14 cellular contexts compared by ENCODE assay signal in genomic region chr2:29954316-29954715, GRCh38. TPM values are rescaled to one million over a fixed set of nuclear protein-coding genes. Genes with fewer than 3 reads are reported as not detected.
A peak's percentile ranks its signal among the peaks of the same experiment; 100 is the strongest.
DNase-seq lines count a peak whose midpoint lies in the region; ATAC-seq and TF ChIP-seq lines count a peak whose summit lies in the region.
"Had no signal": no experiment of that assay in that cellular context is flagged by ENCODE, and none has a peak within 500 bp of the region (broad histone marks: within the 10 kb centered on the region; RNA-seq: fewer than 3 reads in every experiment).

No MANE protein-coding gene starts in this region.

- H3K79me2 ChIP-seq in OCI-LY3 (ENCODE audit: low read length), result no peaks in the 10 kb centered on the region

- peak overlapping the region; percentile 54 for H3K4me2 ChIP-seq in OCI-LY3 (ENCODE audit: low read length)

- no peaks in the 10 kb centered on the region for H3K9me3 Mint-ChIP-seq in activated naive CD8-positive, alpha-beta T cell treated with anti-CD3 and anti-CD28 coated beads for 36 hours
- no peaks in the 10 kb centered on the region for H3K9me3 Mint-ChIP-seq in activated naive CD8-positive, alpha-beta T cell treated with anti-CD3 and anti-CD28 coated beads, Interleukin-2, amount 50 U/mL, for 24 hours
- H3K9me3 Mint-ChIP-seq: CD4-positive, alpha-beta T cell had no signal

- no peak for DNase-seq in activated naive CD8-positive, alpha-beta T cell treated with anti-CD3 and anti-CD28 coated beads for 36 hours
- no peak for DNase-seq in activated naive CD8-positive, alpha-beta T cell treated with anti-CD3 and anti-CD28 coated beads, Interleukin-2, amount 50 U/mL, for 24 hours
- DNase-seq in medulla oblongata (ENCODE audit: extremely low spot score) (peak; percentile 37), superior temporal gyrus (ENCODE audit: extremely low spot score) (peak; percentile 15), brain microvascular endothelial cell (no peak)
- no peak for DNase-seq in effector CD4-positive, alpha-beta T cell
- DNase-seq: C1 segment of cervical spinal cord; CD4-positive, alpha-beta T cell; DND-41; GDM1 had no signal

- H3K9me3 ChIP-seq in OCI-LY3 (ENCODE audit: insufficient read depth, low read length), result no peaks in the 10 kb centered on the region

- no peak overlapping the region for H3K9ac ChIP-seq in OCI-LY3 (ENCODE audit: low read length)

- no peaks in the 10 kb centered on the region for H3K36me3 Mint-ChIP-seq in activated naive CD8-positive, alpha-beta T cell treated with anti-CD3 and anti-CD28 coated beads for 36 hours
- H3K36me3 Mint-ChIP-seq in activated naive CD8-positive, alpha-beta T cell treated with anti-CD3 and anti-CD28 coated beads, Interleukin-2, amount 50 U/mL, for 24 hours (ENCODE audit: low read depth), result no peaks in the 10 kb centered on the region

- no peak overlapping the region for H3K27ac ChIP-seq in OCI-LY3 (ENCODE audit: low read length)
- H3K27ac ChIP-seq in brain microvascular endothelial cell, result no peak overlapping the region

- no peak overlapping the region for H2AFZ ChIP-seq in OCI-LY3 (ENCODE audit: low read depth, low read length)

- H3K4me3 ChIP-seq in OCI-LY3 (ENCODE audit: low read length), result peak overlapping the region; percentile 29
- no peak overlapping the region for H3K4me3 ChIP-seq in brain microvascular endothelial cell (ENCODE audit: low read depth, low read length)

- TF ChIP-seq CTCF in OCI-LY3 (IDR thresholded peaks at IDR 0.05; ENCODE audit: low read depth, low read length) (no peak), brain microvascular endothelial cell (IDR thresholded peaks at IDR 0.05; ENCODE audit: low read depth, low read length, missing control alignments) (no peak)

- in situ Hi-C loops in brain microvascular endothelial cell (cut with HindIII; ENCODE audit: low pct_ligation_motif_present, low sequenced_read_pairs), result no loop called here

- H3K27me3 ChIP-seq in OCI-LY3 (ENCODE audit: low read depth, low read length), result peaks cover 60% of the 10 kb centered on the region
- no peaks in the 10 kb centered on the region for H3K27me3 ChIP-seq in brain microvascular endothelial cell (replicated peaks)

- H3K4me1 Mint-ChIP-seq in activated naive CD8-positive, alpha-beta T cell treated with anti-CD3 and anti-CD28 coated beads for 36 hours, result no peaks in the 10 kb centered on the region
- no peaks in the 10 kb centered on the region for H3K4me1 Mint-ChIP-seq in activated naive CD8-positive, alpha-beta T cell treated with anti-CD3 and anti-CD28 coated beads, Interleukin-2, amount 50 U/mL, for 24 hours
- H3K4me1 Mint-ChIP-seq: B cell had no signal

- no peak for ATAC-seq in activated naive CD8-positive, alpha-beta T cell treated with anti-CD3 and anti-CD28 coated beads, Interleukin-2, amount 50 U/mL, for 24 hours
- ATAC-seq in HG03095 (IDR thresholded peaks at IDR 0.05; ENCODE audit: unreplicated experiment), result no peak
- ATAC-seq: HCT116 had no signal

- no peaks in the 10 kb centered on the region for H3K36me3 ChIP-seq in OCI-LY3 (replicated peaks; ENCODE audit: low read depth, low read length)
- no peaks in the 10 kb centered on the region for H3K36me3 ChIP-seq in brain microvascular endothelial cell (replicated peaks)

- no peak overlapping the region for H3K4me3 Mint-ChIP-seq in activated naive CD8-positive, alpha-beta T cell treated with anti-CD3 and anti-CD28 coated beads for 36 hours
- H3K4me3 Mint-ChIP-seq in activated naive CD8-positive, alpha-beta T cell treated with anti-CD3 and anti-CD28 coated beads, Interleukin-2, amount 50 U/mL, for 24 hours, result no peak overlapping the region
- H3K4me3 Mint-ChIP-seq: B cell; CD4-positive, alpha-beta T cell had no signal

- H3K4me1 ChIP-seq in OCI-LY3 (ENCODE audit: low read length), result peaks cover 16% of the 10 kb centered on the region

- peak overlapping the region; percentile 6 for H3K27ac Mint-ChIP-seq in activated naive CD8-positive, alpha-beta T cell treated with anti-CD3 and anti-CD28 coated beads for 36 hours
- H3K27ac Mint-ChIP-seq in activated naive CD8-positive, alpha-beta T cell treated with anti-CD3 and anti-CD28 coated beads, Interleukin-2, amount 50 U/mL, for 24 hours, result no peak overlapping the region
- H3K27ac Mint-ChIP-seq: B cell; CD4-positive, alpha-beta T cell had no signal

- no peaks in the 10 kb centered on the region for H4K20me1 ChIP-seq in OCI-LY3 (ENCODE audit: insufficient read depth, low read length)

- H3K27me3 Mint-ChIP-seq in activated naive CD8-positive, alpha-beta T cell treated with anti-CD3 and anti-CD28 coated beads for 36 hours, result peaks cover 39% of the 10 kb centered on the region
- peaks cover 8% of the 10 kb centered on the region for H3K27me3 Mint-ChIP-seq in activated naive CD8-positive, alpha-beta T cell treated with anti-CD3 and anti-CD28 coated beads, Interleukin-2, amount 50 U/mL, for 24 hours

RNA-seq across cellular contexts. Expression of gene ALK, which starts 32.9 kb away (rescaled TPM):
- not detected for total RNA-seq in activated naive CD8-positive, alpha-beta T cell treated with anti-CD3 and anti-CD28 coated beads for 36 hours
- total RNA-seq: B cell; CD4-positive, alpha-beta T cell had no signal

Comparison
In these comparisons a context has a peak if more than half of its experiments do, and no peak if none do; other contexts are left out.
1. DNase-seq: peak in medulla oblongata (single experiment) and superior temporal gyrus (single experiment); none in activated naive CD8-positive, alpha-beta T cell treated with anti-CD3 and anti-CD28 coated beads for 36 hours (single experiment), activated naive CD8-positive, alpha-beta T cell treated with anti-CD3 and anti-CD28 coated beads, Interleukin-2, amount 50 U/mL, for 24 hours (single experiment), brain microvascular endothelial cell (single experiment) and effector CD4-positive, alpha-beta T cell (single experiment).